ENCODE assay signal across 20 cellular contexts in the genomic region with DNA sequence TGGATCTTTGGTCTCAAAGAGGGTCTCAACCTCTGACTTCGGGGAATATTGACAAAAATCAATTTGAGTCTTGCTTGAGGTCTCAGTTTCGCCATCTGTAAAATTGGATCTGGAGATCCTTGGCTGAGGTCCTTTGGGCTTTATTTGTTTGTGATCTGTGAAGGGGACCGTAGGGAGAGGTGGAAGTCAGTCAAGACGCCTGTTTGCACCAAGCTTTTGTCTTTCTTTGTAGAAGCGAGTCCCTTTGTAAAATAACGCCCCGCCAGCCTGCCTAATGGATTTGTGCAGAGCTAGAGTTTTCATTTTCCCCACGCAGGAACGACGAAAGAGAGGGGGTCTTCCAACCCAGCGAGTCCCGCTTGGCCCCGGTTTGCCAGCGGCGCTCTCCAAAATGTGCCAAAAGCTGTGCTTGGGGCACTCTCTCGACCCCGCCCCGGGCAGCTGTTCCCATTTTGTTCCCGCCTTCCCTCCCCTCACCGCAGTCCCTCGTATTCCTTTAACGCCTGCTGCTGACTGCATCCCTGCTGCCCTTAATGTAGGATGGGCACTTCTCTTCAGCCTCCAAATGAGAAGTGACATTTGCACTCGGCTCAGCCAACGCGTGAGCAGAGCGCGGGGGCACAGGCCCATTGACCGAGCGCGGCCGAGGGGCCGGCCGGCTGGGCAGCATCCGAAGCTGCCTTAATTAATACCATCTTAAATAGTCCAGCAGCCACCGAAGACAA. TPM values are rescaled to one million over a fixed set of nuclear protein-coding genes. Genes with fewer than 3 reads are reported as not detected.
A peak's percentile ranks its signal among the peaks of the same experiment; 100 is the strongest.
DNase-seq lines count a peak whose midpoint lies in the region; FAIRE-seq and TF ChIP-seq lines count a peak whose summit lies in the region.
"Had no signal": no experiment of that assay in that cellular context is flagged by ENCODE, and none has a peak within 500 bp of the region (broad histone marks: within the 10 kb centered on the region; RNA-seq: fewer than 3 reads in every experiment).

No MANE protein-coding gene starts in this region.

- no peak for DNase-seq in activated CD4-positive, alpha-beta memory T cell treated with anti-CD3 and anti-CD28 coated beads for 36 hours
- DNase-seq in activated CD4-positive, alpha-beta memory T cell treated with anti-CD3 and anti-CD28 coated beads, Interleukin-2, amount 10 ng/mL, durations not matched to agents 7 days and 5 days: no peak
- DNase-seq in NT2/D1 (ENCODE audit: low read depth, low spot score) (no peak), hepatocyte (ENCODE audit: low spot score) (no peak), posterior vena cava (ENCODE audit: low spot score) (peak; percentile 67), NCI-H2171 treated with DMSO at 0.1 percent for 48 hours (lab: John Stamatoyannopoulos, UW) (no peak), HTR-8/SVneo (ENCODE audit: insufficient read length, low spot score) (no peak)
- no peak for DNase-seq in stimulated activated CD4-positive, alpha-beta T cell treated with anti-CD3 and anti-CD28 coated beads, Interleukin-12 subunit alpha, Interleukin-12 subunit beta, amount 100 ng/mL, for 4 hours
- DNase-seq: brain microvascular endothelial cell; CD4-positive, alpha-beta T cell; effector memory CD8-positive, alpha-beta T cell; foreskin keratinocyte; Karpas-422; NCI-H226; Right ventricle myocardium superior; T1000 had no signal

- H3K4me3 ChIP-seq in NT2/D1 (ENCODE audit: insufficient read length, low read depth) (peak overlapping the region; percentile 30), hepatocyte (no peak overlapping the region)
- H3K4me3 ChIP-seq: prostate gland had no signal

- FAIRE-seq in HTR-8/SVneo (lab: Jason Lieb, UNC): no peak
- FAIRE-seq: A549, islet of Langerhans had no signal

- H3K27ac Mint-ChIP-seq in activated CD4-positive, alpha-beta memory T cell treated with anti-CD3 and anti-CD28 coated beads for 36 hours: peak overlapping the region; percentile 38
- no peak overlapping the region for H3K27ac Mint-ChIP-seq in activated CD4-positive, alpha-beta memory T cell treated with anti-CD3 and anti-CD28 coated beads, Interleukin-2, amount 10 ng/mL, durations not matched to agents 7 days and 5 days
- H3K27ac Mint-ChIP-seq: CD4-positive, alpha-beta T cell; effector memory CD8-positive, alpha-beta T cell; mesothelial cell of epicardium had no signal

- no peak overlapping the region for H2AFZ ChIP-seq in hepatocyte

- intact Hi-C loops in activated CD4-positive, alpha-beta memory T cell treated with anti-CD3 and anti-CD28 coated beads for 36 hours (cut with micrococcal nuclease): loop anchor here (1.0 kb wide), 1 partner anchor 12 kb away; no protein-coding TSS in a partner anchor
- intact Hi-C loops in posterior vena cava (cut with DNase I): no loop called here

- peaks cover 29% of the 10 kb centered on the region for H3K4me1 Mint-ChIP-seq in activated CD4-positive, alpha-beta memory T cell treated with anti-CD3 and anti-CD28 coated beads for 36 hours (ENCODE audit: low read depth)
- peaks cover 11% of the 10 kb centered on the region for H3K4me1 Mint-ChIP-seq in activated CD4-positive, alpha-beta memory T cell treated with anti-CD3 and anti-CD28 coated beads, Interleukin-2, amount 10 ng/mL, durations not matched to agents 7 days and 5 days

- CTCF ChIA-PET in activated CD4-positive, alpha-beta memory T cell treated with anti-CD3 and anti-CD28 coated beads for 36 hours (lab: Charles Lee): interaction anchor here (0.6 kb wide), 1 partner anchor 43 kb away, joined by 3 read pairs; no protein-coding TSS in a partner anchor
- CTCF ChIA-PET in activated CD4-positive, alpha-beta memory T cell treated with anti-CD3 and anti-CD28 coated beads, Interleukin-2, amount 10 ng/mL, durations not matched to agents 7 days and 5 days (lab: Charles Lee): no interaction called here

- no peaks in the 10 kb centered on the region for H3K9me2 ChIP-seq in hepatocyte (replicated peaks; ENCODE audit: insufficient read depth)

- peak overlapping the region; percentile 72 for H3K4me2 ChIP-seq in hepatocyte

- WGBS in hepatocyte (ENCODE audit: low lambda C conversion rate, missing lambda C conversion rate): 3% methylated on average over 35 of the region's 35 CpGs

- peaks cover 78% of the 10 kb centered on the region for H3K27me3 Mint-ChIP-seq in activated CD4-positive, alpha-beta memory T cell treated with anti-CD3 and anti-CD28 coated beads for 36 hours
- peaks cover 88% of the 10 kb centered on the region for H3K27me3 Mint-ChIP-seq in activated CD4-positive, alpha-beta memory T cell treated with anti-CD3 and anti-CD28 coated beads, Interleukin-2, amount 10 ng/mL, durations not matched to agents 7 days and 5 days

- H3K9me3 Mint-ChIP-seq in activated CD4-positive, alpha-beta memory T cell treated with anti-CD3 and anti-CD28 coated beads for 36 hours: no peaks in the 10 kb centered on the region
- H3K9me3 Mint-ChIP-seq in activated CD4-positive, alpha-beta memory T cell treated with anti-CD3 and anti-CD28 coated beads, Interleukin-2, amount 10 ng/mL, durations not matched to agents 7 days and 5 days: no peaks in the 10 kb centered on the region
- H3K9me3 Mint-ChIP-seq: effector memory CD8-positive, alpha-beta T cell; mesothelial cell of epicardium had no signal

- H3K36me3 ChIP-seq in NT2/D1 (ENCODE audit: insufficient read depth, insufficient read length, low read length): no peaks in the 10 kb centered on the region
- no peaks in the 10 kb centered on the region for H3K36me3 ChIP-seq in hepatocyte (replicated peaks; ENCODE audit: insufficient read depth, low read depth)
- H3K36me3 ChIP-seq: brain microvascular endothelial cell, prostate gland had no signal

- H3K9ac ChIP-seq in NT2/D1 (ENCODE audit: insufficient read length, low read depth): peak overlapping the region; percentile 21

- no peaks in the 10 kb centered on the region for H3K79me2 ChIP-seq in hepatocyte

- POLR2A ChIA-PET in activated CD4-positive, alpha-beta memory T cell treated with anti-CD3 and anti-CD28 coated beads for 36 hours (lab: Charles Lee): no interaction called here
- POLR2A ChIA-PET in activated CD4-positive, alpha-beta memory T cell treated with anti-CD3 and anti-CD28 coated beads, Interleukin-2, amount 10 ng/mL, durations not matched to agents 7 days and 5 days (lab: Charles Lee): no interaction called here

- TF ChIP-seq CTCF in hepatocyte (IDR thresholded peaks at IDR 0.05; ENCODE audit: poor library complexity): no peak

- H3K9me3 ChIP-seq in NT2/D1 (ENCODE audit: insufficient read depth, low read length) (peaks cover 4% of the 10 kb centered on the region; the same call in 1 of the 2 replicates), hepatocyte (ENCODE audit: low read depth) (no peaks in the 10 kb centered on the region)
- H3K9me3 ChIP-seq: A549, prostate gland had no signal

- no peaks in the 10 kb centered on the region for H3K36me3 Mint-ChIP-seq in activated CD4-positive, alpha-beta memory T cell treated with anti-CD3 and anti-CD28 coated beads for 36 hours
- no peaks in the 10 kb centered on the region for H3K36me3 Mint-ChIP-seq in activated CD4-positive, alpha-beta memory T cell treated with anti-CD3 and anti-CD28 coated beads, Interleukin-2, amount 10 ng/mL, durations not matched to agents 7 days and 5 days (ENCODE audit: low read depth)
- H3K36me3 Mint-ChIP-seq: mesothelial cell of epicardium had no signal

- H4K20me1 ChIP-seq in hepatocyte (ENCODE audit: insufficient read depth, poor library complexity, severe bottlenecking): no peaks in the 10 kb centered on the region

- H3K4me1 ChIP-seq in NT2/D1 (ENCODE audit: insufficient read depth, insufficient read length): peaks cover 2% of the 10 kb centered on the region
- peaks cover 27% of the 10 kb centered on the region for H3K4me1 ChIP-seq in hepatocyte (ENCODE audit: insufficient read depth)
- H3K4me1 ChIP-seq: A549 had no signal

- H3K4me3 Mint-ChIP-seq in activated CD4-positive, alpha-beta memory T cell treated with anti-CD3 and anti-CD28 coated beads for 36 hours: no peak overlapping the region
- no peak overlapping the region for H3K4me3 Mint-ChIP-seq in activated CD4-positive, alpha-beta memory T cell treated with anti-CD3 and anti-CD28 coated beads, Interleukin-2, amount 10 ng/mL, durations not matched to agents 7 days and 5 days
- H3K4me3 Mint-ChIP-seq: mesothelial cell of epicardium had no signal

- H3K27me3 ChIP-seq in NT2/D1 (ENCODE audit: insufficient read depth, insufficient read length) (peaks cover 80% of the 10 kb centered on the region), hepatocyte (peaks cover 98% of the 10 kb centered on the region)

- H3K27ac ChIP-seq in hepatocyte: no peak overlapping the region
- H3K27ac ChIP-seq: A549, brain microvascular endothelial cell, foreskin keratinocyte, prostate gland had no signal

RNA-seq across cellular contexts. Expression of gene ZIC5, which starts 13.0 kb away (rescaled TPM):
- total RNA-seq in activated CD4-positive, alpha-beta memory T cell treated with anti-CD3 and anti-CD28 coated beads for 36 hours: not detected
- total RNA-seq in activated CD4-positive, alpha-beta memory T cell treated with anti-CD3 and anti-CD28 coated beads, Interleukin-2, amount 10 ng/mL, durations not matched to agents 7 days and 5 days: not detected
- total RNA-seq in hepatocyte (0.04 and 0.13 TPM in 2 replicates), posterior vena cava (not detected)
- polyA plus RNA-seq in hepatocyte: 0.16 TPM in 1 of 2 replicates, not detected in the other
- total RNA-seq: CD4-positive, alpha-beta T cell; foreskin keratinocyte; mesothelial cell of epicardium; Right ventricle myocardium superior had no signal
- polyA plus RNA-seq: foreskin keratinocyte had no signal

RNA-seq across cellular contexts. Expression of gene ZIC2, which starts 23.0 kb away (rescaled TPM):
- not detected for total RNA-seq in activated CD4-positive, alpha-beta memory T cell treated with anti-CD3 and anti-CD28 coated beads for 36 hours
- total RNA-seq in activated CD4-positive, alpha-beta memory T cell treated with anti-CD3 and anti-CD28 coated beads, Interleukin-2, amount 10 ng/mL, durations not matched to agents 7 days and 5 days: 1 to 10 TPM in 1 of 2 experiments, under 1 TPM in 1; 0.50 to 1.0 TPM
- total RNA-seq in hepatocyte (0.10 and 0.68 TPM in 2 replicates), posterior vena cava (under 1 TPM in 1 of 2 donors, not detected in 1; 0.10 TPM)
- polyA plus RNA-seq in hepatocyte: 0.15 and 0.21 TPM in 2 replicates
- total RNA-seq: CD4-positive, alpha-beta T cell; foreskin keratinocyte; mesothelial cell of epicardium; Right ventricle myocardium superior had no signal
- polyA plus RNA-seq: foreskin keratinocyte had no signal
